ENCODE assay signal across 11 cellular contexts in the genomic region with DNA sequence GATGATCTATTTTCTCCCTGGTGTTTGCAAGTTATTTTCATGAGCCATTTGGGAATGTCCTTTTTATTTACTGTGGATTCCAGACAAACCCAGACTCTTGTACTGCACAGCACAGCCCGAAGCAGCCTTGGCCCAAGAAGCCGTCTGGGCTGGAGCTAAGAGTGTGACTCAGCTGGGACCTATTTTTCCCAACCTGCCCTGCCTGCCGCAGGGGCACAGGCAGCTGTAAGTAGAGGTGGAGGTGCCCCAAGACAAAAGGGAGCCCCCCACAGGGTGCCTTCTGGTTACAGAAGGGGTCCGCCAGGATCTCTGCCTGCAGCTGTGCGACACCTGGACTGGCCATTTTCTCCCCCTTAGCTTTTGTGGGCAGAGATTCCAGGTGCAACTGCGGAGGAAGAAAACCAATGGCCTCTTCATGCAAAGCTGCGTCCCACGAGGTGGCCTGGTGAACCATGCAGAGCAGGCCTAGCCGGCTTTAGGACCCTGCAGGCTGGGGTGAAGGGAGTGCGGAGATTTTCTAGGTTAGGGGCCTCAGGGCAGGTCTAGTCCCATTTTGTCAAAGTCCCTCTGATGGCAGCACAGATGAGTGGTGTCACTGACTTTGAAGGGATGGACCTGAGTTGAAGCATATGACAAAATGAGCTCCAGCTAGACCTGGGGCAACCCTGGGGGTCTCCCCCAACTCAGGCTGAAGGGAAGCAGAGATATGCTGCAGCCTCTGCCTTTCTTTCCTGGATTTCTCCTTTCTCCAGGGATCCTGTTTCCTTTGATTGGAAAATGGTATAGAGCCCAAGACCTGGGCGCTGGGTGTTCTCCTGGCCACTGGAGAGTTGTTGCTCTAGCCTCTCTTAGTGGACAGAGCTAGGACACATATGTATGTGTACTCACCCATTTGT.
DNase-seq lines count a peak whose midpoint lies in the region; ATAC-seq and TF ChIP-seq lines count a peak whose summit lies in the region.
"Had no signal": no experiment of that assay in that cellular context is flagged by ENCODE, and none has a peak within 500 bp of the region (broad histone marks: within the 10 kb centered on the region; RNA-seq: fewer than 3 reads in every experiment).

No MANE protein-coding gene starts in this region.

- H2AFZ ChIP-seq in osteoblast (ENCODE audit: low read length): no peak overlapping the region

- H3K9me3 ChIP-seq in esophagus (ENCODE audit: control insufficient read depth in 2 of 2, insufficient read depth in 1 of 2, low read depth in 1 of 2, low read length in 1 of 2): no peaks in the 10 kb centered on the region
- no peaks in the 10 kb centered on the region for H3K9me3 ChIP-seq in osteoblast (ENCODE audit: low read depth, low read length)
- no peaks in the 10 kb centered on the region for H3K9me3 ChIP-seq in CD4-positive, alpha-beta memory T cell (ENCODE audit: control insufficient read depth in 1 of 2, low read length in 2 of 2)
- H3K9me3 ChIP-seq in prostate gland: no peaks in the 10 kb centered on the region
- H3K9me3 ChIP-seq: esophagus muscularis mucosa had no signal

- no peak for ATAC-seq in HG02973 (IDR thresholded peaks at IDR 0.05; ENCODE audit: unreplicated experiment)

- peaks cover 0 to 11% (median 3%) of the 10 kb centered on the region in 8 donors for H3K9me3 Mint-ChIP-seq in CD4-positive, alpha-beta memory T cell

- peak; percentile 85 for DNase-seq in EH (ENCODE audit: low read depth)
- peak; percentile 58 for DNase-seq in NCI-H226
- DNase-seq in osteoblast (ENCODE audit: insufficient read length, low spot score, missing footprints): peak; percentile 93
- DNase-seq in CD4-positive, alpha-beta memory T cell: no peak
- no peak for DNase-seq in middle frontal gyrus (ENCODE audit: extremely low spot score, low spot score)
- no peak for DNase-seq in prostate gland (ENCODE audit: low spot score)
- DNase-seq: GF-D8, midbrain had no signal

- TF ChIP-seq POLR2A in prostate gland (IDR thresholded peaks at IDR 0.05): no peak

- H3K36me3 Mint-ChIP-seq in CD4-positive, alpha-beta memory T cell: peaks cover 0 to 3% of the 10 kb centered on the region in 2 donors

- H3K4me3 Mint-ChIP-seq in CD4-positive, alpha-beta memory T cell: no peak overlapping the region

- H3K4me3 ChIP-seq in esophagus (ENCODE audit: low read depth in 1 of 2, low read length in 2 of 2) (no peak overlapping the region), osteoblast (ENCODE audit: insufficient read depth, low read length) (no peak overlapping the region), prostate gland (no peak overlapping the region)
- no peak overlapping the region for H3K4me3 ChIP-seq in CD4-positive, alpha-beta memory T cell (ENCODE audit: low read length in 2 of 2)
- H3K4me3 ChIP-seq: esophagus muscularis mucosa had no signal

- peak overlapping the region in 1 of 7 donors; percentile 19 for H3K27ac Mint-ChIP-seq in CD4-positive, alpha-beta memory T cell

- peaks cover 15 to 27% (median 19%) of the 10 kb centered on the region in 4 donors for H3K4me1 Mint-ChIP-seq in CD4-positive, alpha-beta memory T cell

- H3K4me1 ChIP-seq in esophagus (ENCODE audit: control insufficient read depth in 2 of 2, insufficient read depth in 2 of 2, low read length in 1 of 2) (peaks cover 2 to 14% of the 10 kb centered on the region in 2 donors), osteoblast (ENCODE audit: insufficient read depth, low read length) (peaks cover 29% of the 10 kb centered on the region), prostate gland (replicated peaks) (no peaks in the 10 kb centered on the region)
- H3K4me1 ChIP-seq in CD4-positive, alpha-beta memory T cell (ENCODE audit: insufficient read depth, low read length): peaks cover 19% of the 10 kb centered on the region

- POLR2A ChIA-PET in CD4-positive, alpha-beta memory T cell (lab: Charles Lee; ENCODE audit: partially characterized antibody): interaction anchor here (1.1 to 2.4 kb wide), 3 partner anchors 17 to 26 kb away, joined by 3 to 7 read pairs (median 4); no protein-coding TSS in a partner anchor

- no peaks in the 10 kb centered on the region for H3K36me3 ChIP-seq in esophagus (ENCODE audit: control insufficient read depth in 2 of 2, insufficient read depth in 2 of 2, low read length in 1 of 2)
- no peaks in the 10 kb centered on the region for H3K36me3 ChIP-seq in osteoblast (ENCODE audit: insufficient read depth, low read length)
- H3K36me3 ChIP-seq in CD4-positive, alpha-beta memory T cell (ENCODE audit: insufficient read depth, low read length): no peaks in the 10 kb centered on the region
- no peaks in the 10 kb centered on the region for H3K36me3 ChIP-seq in prostate gland
- H3K36me3 ChIP-seq: esophagus muscularis mucosa had no signal

- peak overlapping the region; percentile 32 for H3K4me2 ChIP-seq in osteoblast (ENCODE audit: insufficient read depth, low read length)

- H3K27me3 ChIP-seq in esophagus (ENCODE audit: control insufficient read depth in 1 of 2, insufficient read depth in 2 of 2, low read length in 2 of 2) (no peaks in the 10 kb centered on the region), osteoblast (ENCODE audit: insufficient read depth, low read length) (no peaks in the 10 kb centered on the region), prostate gland (replicated peaks; ENCODE audit: insufficient read depth) (no peaks in the 10 kb centered on the region)
- H3K27me3 ChIP-seq in CD4-positive, alpha-beta memory T cell (ENCODE audit: insufficient read depth, low read length): no peaks in the 10 kb centered on the region
- H3K27me3 ChIP-seq: esophagus muscularis mucosa had no signal

- no peaks in the 10 kb centered on the region for H4K20me1 ChIP-seq in osteoblast (ENCODE audit: insufficient read depth, low read length)

- H3K79me2 ChIP-seq in osteoblast (ENCODE audit: insufficient read depth, low read length): no peaks in the 10 kb centered on the region

- intact Hi-C loops in CD4-positive, alpha-beta memory T cell (cut with micrococcal nuclease): no loop called here
- intact Hi-C loops in prostate gland (cut with DNase I): no loop called here

- H3K27ac ChIP-seq in esophagus (ENCODE audit: low read depth in 2 of 2, low read length in 1 of 2) (peak overlapping the region; percentile 11 to 29), osteoblast (ENCODE audit: low read depth, low read length) (peak overlapping the region; percentile 60), prostate gland (no peak overlapping the region)
- H3K27ac ChIP-seq in CD4-positive, alpha-beta memory T cell (ENCODE audit: low read depth, low read length): no peak overlapping the region

- TF ChIP-seq CTCF in osteoblast (IDR thresholded peaks at IDR 0.05; ENCODE audit: extremely low read depth, low read depth, low read length) (no peak), prostate gland (IDR thresholded peaks at IDR 0.05) (no peak)

- CTCF ChIA-PET in CD4-positive, alpha-beta memory T cell (lab: Charles Lee; ENCODE audit: partially characterized antibody): interaction anchor here (1.0 to 3.2 kb wide), 2 partner anchors 15 to 23 kb away, joined by 3 to 19 read pairs; no protein-coding TSS in a partner anchor

- WGBS in esophagus, 2 donors: 50 to 70% methylated on average over 11 of the region's 11 CpGs
- WGBS in prostate gland: 66% methylated on average over 11 of the region's 11 CpGs

- no peaks in the 10 kb centered on the region for H3K27me3 Mint-ChIP-seq in CD4-positive, alpha-beta memory T cell

Comparison
In these comparisons a context has a peak if more than half of its experiments do, and no peak if none do; other contexts are left out.
1. DNase-seq: peak in EH (single experiment), NCI-H226 (single experiment) and osteoblast (single experiment); none in CD4-positive, alpha-beta memory T cell (0 of 5), middle frontal gyrus (single experiment) and prostate gland (single experiment).
2. H3K27ac ChIP-seq: peak in esophagus (2 of 2) and osteoblast (single experiment); none in CD4-positive, alpha-beta memory T cell (single experiment) and prostate gland (0 of 2).